ENCODE assay signal across 1 cellular context in genomic region chr22:21921729-21922128, GRCh38.
TF ChIP-seq lines count a peak whose summit lies in the region.

No MANE protein-coding gene starts in this region.

TF ChIP-seq in K562, 482 proteins besides CTCF, POLR2A, EP300 and RAD21:
- TF ChIP-seq CAMTA2 (CRISPR knock-in tag; conservative IDR thresholded peaks at IDR 0.05) (no peak), SMARCC2 (IDR thresholded peaks at IDR 0.05; ENCODE audit: low read depth) (no peak), PHTF2 (CRISPR knock-in tag; IDR thresholded peaks at IDR 0.05) (no peak), THRAP3 (IDR thresholded peaks at IDR 0.05; ENCODE audit: borderline replicate concordance) (no peak), HMGN3 (IDR thresholded peaks at IDR 0.05; ENCODE audit: borderline replicate concordance, extremely low read depth, insufficient read length, low read depth, low read length) (peak; percentile 19), KLF1 (tag; IDR thresholded peaks at IDR 0.05) (0 out of 2 replicates have a peak, but pooled peaks have one; percentile 18), ZNF197 (CRISPR knock-in tag; IDR thresholded peaks at IDR 0.05; ENCODE audit: low read depth) (no peak), POLR2G (IDR thresholded peaks at IDR 0.05; ENCODE audit: low read depth, low read length) (no peak), MAFF (IDR thresholded peaks at IDR 0.05; ENCODE audit: low read length) (no peak), IRF2 (CRISPR knock-in tag; IDR thresholded peaks at IDR 0.05) (0 out of 2 replicates have a peak, but pooled peaks have one; percentile 7), GABPB2 (CRISPR knock-in tag; conservative IDR thresholded peaks at IDR 0.05) (0 out of 2 replicates have a peak, but pooled peaks have one; percentile 42), PRMT5 (CRISPR knock-in tag; IDR thresholded peaks at IDR 0.05) (0 out of 2 replicates have a peak, but pooled peaks have one; percentile 59), ZNF584 (CRISPR knock-in tag; IDR thresholded peaks at IDR 0.05; ENCODE audit: low read depth) (no peak), GATAD2B (IDR thresholded peaks at IDR 0.05; ENCODE audit: borderline replicate concordance) (no peak), SNRNP70 (optimal IDR thresholded peaks at IDR 0.05; ENCODE audit: low read depth, low read length) (peak; percentile 60), LCOR (CRISPR knock-in tag; IDR thresholded peaks at IDR 0.05) (no peak), SNIP1 (IDR thresholded peaks at IDR 0.05; ENCODE audit: low read depth) (no peak), CHD1 (IDR thresholded peaks at IDR 0.05; ENCODE audit: low read length) (no peak), STAG1 (CRISPR knock-in tag; IDR thresholded peaks at IDR 0.05; ENCODE audit: borderline replicate concordance) (peak; percentile 47; the same call in 1 of the 2 replicates), RBBP5 (IDR thresholded peaks at IDR 0.05; ENCODE audit: borderline replicate concordance, insufficient read depth, low read length, poor library complexity, severe bottlenecking) (no peak)
- TF ChIP-seq, protein P1, sequence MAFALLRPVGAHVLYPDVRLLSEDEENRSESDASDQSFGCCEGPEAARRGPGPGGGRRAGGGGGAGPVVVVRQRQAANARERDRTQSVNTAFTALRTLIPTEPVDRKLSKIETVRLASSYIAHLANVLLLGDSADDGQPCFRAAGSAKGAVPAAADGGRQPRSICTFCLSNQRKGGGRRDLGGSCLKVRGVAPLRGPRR (CRISPR knock-in tag; IDR thresholded peaks at IDR 0.05), result no peak
- TF ChIP-seq, protein P2, sequence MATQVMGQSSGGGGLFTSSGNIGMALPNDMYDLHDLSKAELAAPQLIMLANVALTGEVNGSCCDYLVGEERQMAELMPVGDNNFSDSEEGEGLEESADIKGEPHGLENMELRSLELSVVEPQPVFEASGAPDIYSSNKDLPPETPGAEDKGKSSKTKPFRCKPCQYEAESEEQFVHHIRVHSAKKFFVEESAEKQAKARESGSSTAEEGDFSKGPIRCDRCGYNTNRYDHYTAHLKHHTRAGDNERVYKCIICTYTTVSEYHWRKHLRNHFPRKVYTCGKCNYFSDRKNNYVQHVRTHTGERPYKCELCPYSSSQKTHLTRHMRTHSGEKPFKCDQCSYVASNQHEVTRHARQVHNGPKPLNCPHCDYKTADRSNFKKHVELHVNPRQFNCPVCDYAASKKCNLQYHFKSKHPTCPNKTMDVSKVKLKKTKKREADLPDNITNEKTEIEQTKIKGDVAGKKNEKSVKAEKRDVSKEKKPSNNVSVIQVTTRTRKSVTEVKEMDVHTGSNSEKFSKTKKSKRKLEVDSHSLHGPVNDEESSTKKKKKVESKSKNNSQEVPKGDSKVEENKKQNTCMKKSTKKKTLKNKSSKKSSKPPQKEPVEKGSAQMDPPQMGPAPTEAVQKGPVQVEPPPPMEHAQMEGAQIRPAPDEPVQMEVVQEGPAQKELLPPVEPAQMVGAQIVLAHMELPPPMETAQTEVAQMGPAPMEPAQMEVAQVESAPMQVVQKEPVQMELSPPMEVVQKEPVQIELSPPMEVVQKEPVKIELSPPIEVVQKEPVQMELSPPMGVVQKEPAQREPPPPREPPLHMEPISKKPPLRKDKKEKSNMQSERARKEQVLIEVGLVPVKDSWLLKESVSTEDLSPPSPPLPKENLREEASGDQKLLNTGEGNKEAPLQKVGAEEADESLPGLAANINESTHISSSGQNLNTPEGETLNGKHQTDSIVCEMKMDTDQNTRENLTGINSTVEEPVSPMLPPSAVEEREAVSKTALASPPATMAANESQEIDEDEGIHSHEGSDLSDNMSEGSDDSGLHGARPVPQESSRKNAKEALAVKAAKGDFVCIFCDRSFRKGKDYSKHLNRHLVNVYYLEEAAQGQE (CRISPR knock-in tag; IDR thresholded peaks at IDR 0.05; ENCODE audit: low read depth), result no peak
- TF ChIP-seq, protein P3, sequence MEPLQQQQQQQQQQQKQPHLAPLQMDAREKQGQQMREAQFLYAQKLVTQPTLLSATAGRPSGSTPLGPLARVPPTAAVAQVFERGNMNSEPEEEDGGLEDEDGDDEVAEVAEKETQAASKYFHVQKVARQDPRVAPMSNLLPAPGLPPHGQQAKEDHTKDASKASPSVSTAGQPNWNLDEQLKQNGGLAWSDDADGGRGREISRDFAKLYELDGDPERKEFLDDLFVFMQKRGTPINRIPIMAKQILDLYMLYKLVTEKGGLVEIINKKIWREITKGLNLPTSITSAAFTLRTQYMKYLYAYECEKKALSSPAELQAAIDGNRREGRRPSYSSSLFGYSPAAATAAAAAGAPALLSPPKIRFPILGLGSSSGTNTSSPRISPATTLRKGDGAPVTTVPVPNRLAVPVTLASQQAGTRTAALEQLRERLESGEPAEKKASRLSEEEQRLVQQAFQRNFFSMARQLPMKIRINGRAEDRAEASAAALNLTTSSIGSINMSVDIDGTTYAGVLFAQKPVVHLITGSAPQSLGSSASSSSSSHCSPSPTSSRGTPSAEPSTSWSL (CRISPR knock-in tag; IDR thresholded peaks at IDR 0.05; ENCODE audit: borderline replicate concordance), result no peak
- TF ChIP-seq, protein P4, sequence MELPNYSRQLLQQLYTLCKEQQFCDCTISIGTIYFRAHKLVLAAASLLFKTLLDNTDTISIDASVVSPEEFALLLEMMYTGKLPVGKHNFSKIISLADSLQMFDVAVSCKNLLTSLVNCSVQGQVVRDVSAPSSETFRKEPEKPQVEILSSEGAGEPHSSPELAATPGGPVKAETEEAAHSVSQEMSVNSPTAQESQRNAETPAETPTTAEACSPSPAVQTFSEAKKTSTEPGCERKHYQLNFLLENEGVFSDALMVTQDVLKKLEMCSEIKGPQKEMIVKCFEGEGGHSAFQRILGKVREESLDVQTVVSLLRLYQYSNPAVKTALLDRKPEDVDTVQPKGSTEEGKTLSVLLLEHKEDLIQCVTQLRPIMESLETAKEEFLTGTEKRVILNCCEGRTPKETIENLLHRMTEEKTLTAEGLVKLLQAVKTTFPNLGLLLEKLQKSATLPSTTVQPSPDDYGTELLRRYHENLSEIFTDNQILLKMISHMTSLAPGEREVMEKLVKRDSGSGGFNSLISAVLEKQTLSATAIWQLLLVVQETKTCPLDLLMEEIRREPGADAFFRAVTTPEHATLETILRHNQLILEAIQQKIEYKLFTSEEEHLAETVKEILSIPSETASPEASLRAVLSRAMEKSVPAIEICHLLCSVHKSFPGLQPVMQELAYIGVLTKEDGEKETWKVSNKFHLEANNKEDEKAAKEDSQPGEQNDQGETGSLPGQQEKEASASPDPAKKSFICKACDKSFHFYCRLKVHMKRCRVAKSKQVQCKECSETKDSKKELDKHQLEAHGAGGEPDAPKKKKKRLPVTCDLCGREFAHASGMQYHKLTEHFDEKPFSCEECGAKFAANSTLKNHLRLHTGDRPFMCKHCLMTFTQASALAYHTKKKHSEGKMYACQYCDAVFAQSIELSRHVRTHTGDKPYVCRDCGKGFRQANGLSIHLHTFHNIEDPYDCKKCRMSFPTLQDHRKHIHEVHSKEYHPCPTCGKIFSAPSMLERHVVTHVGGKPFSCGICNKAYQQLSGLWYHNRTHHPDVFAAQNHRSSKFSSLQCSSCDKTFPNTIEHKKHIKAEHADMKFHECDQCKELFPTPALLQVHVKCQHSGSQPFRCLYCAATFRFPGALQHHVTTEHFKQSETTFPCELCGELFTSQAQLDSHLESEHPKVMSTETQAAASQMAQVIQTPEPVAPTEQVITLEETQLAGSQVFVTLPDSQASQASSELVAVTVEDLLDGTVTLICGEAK (IDR thresholded peaks at IDR 0.05), result no peak
- TF ChIP-seq, protein P4 (CRISPR knock-in tag; IDR thresholded peaks at IDR 0.05), result no peak
- TF ChIP-seq, protein P5, sequence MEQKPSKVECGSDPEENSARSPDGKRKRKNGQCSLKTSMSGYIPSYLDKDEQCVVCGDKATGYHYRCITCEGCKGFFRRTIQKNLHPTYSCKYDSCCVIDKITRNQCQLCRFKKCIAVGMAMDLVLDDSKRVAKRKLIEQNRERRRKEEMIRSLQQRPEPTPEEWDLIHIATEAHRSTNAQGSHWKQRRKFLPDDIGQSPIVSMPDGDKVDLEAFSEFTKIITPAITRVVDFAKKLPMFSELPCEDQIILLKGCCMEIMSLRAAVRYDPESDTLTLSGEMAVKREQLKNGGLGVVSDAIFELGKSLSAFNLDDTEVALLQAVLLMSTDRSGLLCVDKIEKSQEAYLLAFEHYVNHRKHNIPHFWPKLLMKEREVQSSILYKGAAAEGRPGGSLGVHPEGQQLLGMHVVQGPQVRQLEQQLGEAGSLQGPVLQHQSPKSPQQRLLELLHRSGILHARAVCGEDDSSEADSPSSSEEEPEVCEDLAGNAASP (IDR thresholded peaks at IDR 0.05), result no peak
